ENCODE assay signal across 20 cellular contexts in the genomic region with DNA sequence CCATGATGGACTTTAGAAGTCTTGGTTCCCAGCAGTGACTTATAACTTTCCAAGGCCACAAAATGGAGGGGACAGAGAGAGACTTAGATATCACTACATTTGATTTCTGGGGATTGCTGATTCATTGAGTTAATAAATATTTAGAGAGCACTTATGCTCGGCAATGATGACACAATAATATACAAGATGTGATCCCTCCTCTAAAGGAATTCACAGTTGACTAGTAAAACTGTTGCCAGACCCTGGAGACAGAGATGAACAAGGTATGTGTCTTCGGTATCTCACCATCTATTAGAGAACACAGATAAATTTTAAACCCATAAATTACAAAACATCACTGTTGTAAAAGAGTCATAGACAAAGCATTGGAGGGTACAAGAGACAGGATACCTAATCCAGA.
"Had no signal": no experiment of that assay in that cellular context is flagged by ENCODE, and none has a peak within 500 bp of the region (broad histone marks: within the 10 kb centered on the region; RNA-seq: fewer than 3 reads in every experiment).

No MANE protein-coding gene starts in this region.

- DNase-seq: activated CD4-positive, alpha-beta T cell treated with anti-CD3 and anti-CD28 coated beads, Interleukin-2, amount 10 ng/mL, durations not matched to agents 7 days and 5 days; activated CD8-positive, alpha-beta memory T cell treated with anti-CD3 and anti-CD28 coated beads for 24 hours; activated gamma-delta T cell treated with Interleukin-2 at 50 U/mL for 16 hours; adrenal gland; effector CD4-positive, alpha-beta T cell; foreskin keratinocyte; glutamatergic neuron; kidney; left ventricle myocardium superior; mesendoderm; pancreas; right lobe of liver; stimulated activated CD4-positive, alpha-beta T cell treated with anti-CD3 and anti-CD28 coated beads, Interleukin-4, amount 100 ng/mL, for 24 hours; upper lobe of right lung had no signal

- H3K9me3 Mint-ChIP-seq: activated T-helper 1 cell treated with anti-CD3 and anti-CD28 coated beads, Interleukin-12 subunit alpha, Interleukin-12 subunit beta, Interleukin-2, Interleukin-4 antibody, amounts not matched to agents 30 ng/mL and 10 ng/mL and 1 ng/mL, durations not matched to agents 14 hours and 24 hours and 36 hours; natural killer cell treated with Interleukin-12 subunit alpha and Interleukin-12 subunit beta and Interleukin-15 and Interleukin-18, amount 100 ng/mL, for 72 hours; stimulated activated effector memory CD8-positive, alpha-beta T cell treated with anti-CD3 and anti-CD28 coated beads, Interleukin-12 subunit alpha, Interleukin-12 subunit beta, amount 100 ng/mL, for 72 hours had no signal

- H3K9me3 ChIP-seq: adrenal gland, neutrophil, pancreas, right lobe of liver, upper lobe of right lung had no signal

- H3K4me3 ChIP-seq: adrenal gland, pancreas, right lobe of liver, upper lobe of right lung had no signal

- H3K27me3 Mint-ChIP-seq: activated CD4-positive, alpha-beta T cell treated with anti-CD3 and anti-CD28 coated beads, Interleukin-2, amount 10 ng/mL, durations not matched to agents 7 days and 5 days had no signal

- H3K4me1 ChIP-seq: pancreas had no signal

- H3K36me3 ChIP-seq: adrenal gland, neutrophil, pancreas, right lobe of liver, upper lobe of right lung had no signal

- H3K36me3 Mint-ChIP-seq: natural killer cell treated with Interleukin-12 subunit alpha and Interleukin-12 subunit beta and Interleukin-15 and Interleukin-18, amount 100 ng/mL, for 72 hours; stimulated activated effector memory CD8-positive, alpha-beta T cell treated with anti-CD3 and anti-CD28 coated beads, Interleukin-12 subunit alpha, Interleukin-12 subunit beta, amount 100 ng/mL, for 72 hours had no signal

- H3K4me3 Mint-ChIP-seq: activated CD4-positive, alpha-beta T cell treated with anti-CD3 and anti-CD28 coated beads, Interleukin-2, amount 10 ng/mL, durations not matched to agents 7 days and 5 days; activated T-helper 1 cell treated with anti-CD3 and anti-CD28 coated beads, Interleukin-12 subunit alpha, Interleukin-12 subunit beta, Interleukin-2, Interleukin-4 antibody, amounts not matched to agents 30 ng/mL and 10 ng/mL and 1 ng/mL, durations not matched to agents 14 hours and 24 hours and 36 hours; natural killer cell treated with Interleukin-12 subunit alpha and Interleukin-12 subunit beta and Interleukin-15 and Interleukin-18, amount 100 ng/mL, for 72 hours; stimulated activated effector memory CD8-positive, alpha-beta T cell treated with anti-CD3 and anti-CD28 coated beads, Interleukin-12 subunit alpha, Interleukin-12 subunit beta, amount 100 ng/mL, for 72 hours had no signal

- ATAC-seq: activated CD4-positive, CD25-positive, alpha-beta regulatory T cell treated with anti-CD3 and anti-CD28 coated beads, Interleukin-2, amount 50 U/mL, for 24 hours; activated naive CD4-positive, alpha-beta T cell treated with anti-CD3 and anti-CD28 coated beads, Interleukin-2, amount 50 U/mL, for 72 hours; foreskin keratinocyte; natural killer cell treated with Interleukin-12 subunit alpha and Interleukin-12 subunit beta and Interleukin-15 and Interleukin-18, amount 100 ng/mL, for 72 hours; right lobe of liver; stimulated activated effector memory CD8-positive, alpha-beta T cell treated with anti-CD3 and anti-CD28 coated beads, Interleukin-12 subunit alpha, Interleukin-12 subunit beta, amount 100 ng/mL, for 72 hours; upper lobe of right lung had no signal

- H3K27me3 ChIP-seq: adrenal gland, foreskin keratinocyte, neutrophil, pancreas, right lobe of liver, upper lobe of right lung had no signal

- H3K27ac ChIP-seq: adrenal gland, foreskin keratinocyte, neutrophil, pancreas, right lobe of liver, upper lobe of right lung had no signal

- H3K27ac Mint-ChIP-seq: activated CD4-positive, alpha-beta T cell treated with anti-CD3 and anti-CD28 coated beads, Interleukin-2, amount 10 ng/mL, durations not matched to agents 7 days and 5 days; activated naive CD4-positive, alpha-beta T cell treated with anti-CD3 and anti-CD28 coated beads, Interleukin-2, amount 50 U/mL, for 72 hours; activated T-helper 1 cell treated with anti-CD3 and anti-CD28 coated beads, Interleukin-12 subunit alpha, Interleukin-12 subunit beta, Interleukin-2, Interleukin-4 antibody, amounts not matched to agents 30 ng/mL and 10 ng/mL and 1 ng/mL, durations not matched to agents 14 hours and 24 hours and 36 hours; natural killer cell treated with Interleukin-12 subunit alpha and Interleukin-12 subunit beta and Interleukin-15 and Interleukin-18, amount 100 ng/mL, for 72 hours; stimulated activated effector memory CD8-positive, alpha-beta T cell treated with anti-CD3 and anti-CD28 coated beads, Interleukin-12 subunit alpha, Interleukin-12 subunit beta, amount 100 ng/mL, for 72 hours had no signal
